11 cellular contexts compared by ENCODE assay signal in genomic region chr1:16152521-16153087, GRCh38. TPM values are rescaled to one million over a fixed set of nuclear protein-coding genes. Genes with fewer than 3 reads are reported as not detected.
DNase-seq lines count a peak whose midpoint lies in the region; ATAC-seq, FAIRE-seq and TF ChIP-seq lines count a peak whose summit lies in the region.
"Had no signal": no experiment of that assay in that cellular context is flagged by ENCODE, and none has a peak within 500 bp of the region (broad histone marks: within the 10 kb centered on the region; RNA-seq: fewer than 3 reads in every experiment).

No MANE protein-coding gene starts in this region.

- intact Hi-C loops in psoas muscle (cut with DNase I): no loop called here
- intact Hi-C loops in naive thymus-derived CD4-positive, alpha-beta T cell (cut with micrococcal nuclease): no loop called here

- no peaks in the 10 kb centered on the region for H3K9me3 Mint-ChIP-seq in T-cell
- no peaks in the 10 kb centered on the region for H3K9me3 Mint-ChIP-seq in naive thymus-derived CD4-positive, alpha-beta T cell
- H3K9me3 Mint-ChIP-seq: natural killer cell; stimulated activated effector memory CD8-positive, alpha-beta T cell treated with anti-CD3 and anti-CD28 coated beads, Interleukin-12 subunit alpha, Interleukin-12 subunit beta, amount 100 ng/mL, for 72 hours had no signal

- H3K36me3 ChIP-seq in adipocyte (ENCODE audit: control insufficient read depth, insufficient read depth, low read length, severe bottlenecking): no peaks in the 10 kb centered on the region
- H3K36me3 ChIP-seq in psoas muscle (ENCODE audit: insufficient read depth in 1 of 2, low read depth in 1 of 2): peaks cover 0 to 15% of the 10 kb centered on the region in 2 donors
- H3K36me3 ChIP-seq in naive thymus-derived CD4-positive, alpha-beta T cell (ENCODE audit: control insufficient read depth in 2 of 3, insufficient read depth in 3 of 3, low read length in 3 of 3): no peaks in the 10 kb centered on the region

- H3K9me3 ChIP-seq in adipocyte (ENCODE audit: control insufficient read depth, low read length) (no peaks in the 10 kb centered on the region), psoas muscle (no peaks in the 10 kb centered on the region)
- no peaks in the 10 kb centered on the region for H3K9me3 ChIP-seq in naive thymus-derived CD4-positive, alpha-beta T cell (ENCODE audit: control insufficient read depth in 2 of 3, low read length in 3 of 3)

- H3K4me1 ChIP-seq in adipocyte (ENCODE audit: control insufficient read depth, insufficient read depth, low read length) (peaks cover 32% of the 10 kb centered on the region), psoas muscle (peaks cover 25% of the 10 kb centered on the region)
- peaks cover 17 to 29% of the 10 kb centered on the region in 2 donors for H3K4me1 ChIP-seq in naive thymus-derived CD4-positive, alpha-beta T cell (ENCODE audit: control insufficient read depth in 2 of 2, insufficient read depth in 2 of 2, low read length in 2 of 2)

- DNase-seq in ELF-1 (ENCODE audit: low read depth, low spot score) (peak; percentile 60), adipocyte (ENCODE audit: low read depth) (peak; percentile 70), hepatic stellate cell (ENCODE audit: low spot score) (peak; percentile 67), psoas muscle (no peak), T-helper 2 cell (no peak), HTR-8/SVneo (ENCODE audit: insufficient read length, low spot score) (no peak), T-cell (no peak)
- DNase-seq in naive thymus-derived CD4-positive, alpha-beta T cell: no peak
- DNase-seq: natural killer cell, NCI-H187 treated with DMSO at 0.1 percent for 48 hours had no signal

- 69 to 75% (median 72%) methylated on average over 15 of the region's 15 CpGs for WGBS in psoas muscle, 3 donors

- no peaks in the 10 kb centered on the region for H3K36me3 Mint-ChIP-seq in T-cell
- peaks cover 0 to 4% (median 0%) of the 10 kb centered on the region in 5 donors for H3K36me3 Mint-ChIP-seq in naive thymus-derived CD4-positive, alpha-beta T cell
- H3K36me3 Mint-ChIP-seq: natural killer cell; stimulated activated effector memory CD8-positive, alpha-beta T cell treated with anti-CD3 and anti-CD28 coated beads, Interleukin-12 subunit alpha, Interleukin-12 subunit beta, amount 100 ng/mL, for 72 hours had no signal

- CTCF ChIA-PET in T-cell (lab: Charles Lee): no interaction called here
- CTCF ChIA-PET in naive thymus-derived CD4-positive, alpha-beta T cell (lab: Charles Lee): interaction anchor here (2.2 kb wide), 1 partner anchor 74 kb away, joined by 9 read pairs; no protein-coding TSS in a partner anchor

- ATAC-seq in psoas muscle (no peak), T-cell (replicated peaks in 1 of 4) (no peak)
- no peak for ATAC-seq in naive thymus-derived CD4-positive, alpha-beta T cell
- ATAC-seq: natural killer cell; stimulated activated effector memory CD8-positive, alpha-beta T cell treated with anti-CD3 and anti-CD28 coated beads, Interleukin-12 subunit alpha, Interleukin-12 subunit beta, amount 100 ng/mL, for 72 hours had no signal

- no peak overlapping the region for H3K4me3 ChIP-seq in adipocyte (ENCODE audit: low read length)
- H3K4me3 ChIP-seq in psoas muscle: peak overlapping the region; percentile 77
- H3K4me3 ChIP-seq in naive thymus-derived CD4-positive, alpha-beta T cell (ENCODE audit: low read length): no peak overlapping the region

- H3K27ac ChIP-seq in psoas muscle: peak overlapping the region; percentile 32
- H3K27ac ChIP-seq in naive thymus-derived CD4-positive, alpha-beta T cell (ENCODE audit: low read depth, low read length): no peak overlapping the region

- H3K4me3 Mint-ChIP-seq in T-cell: no peak overlapping the region
- H3K4me3 Mint-ChIP-seq in naive thymus-derived CD4-positive, alpha-beta T cell: no peak overlapping the region
- H3K4me3 Mint-ChIP-seq: natural killer cell; stimulated activated effector memory CD8-positive, alpha-beta T cell treated with anti-CD3 and anti-CD28 coated beads, Interleukin-12 subunit alpha, Interleukin-12 subunit beta, amount 100 ng/mL, for 72 hours had no signal

- peaks cover 3 to 10% of the 10 kb centered on the region in 2 donors for H3K27me3 Mint-ChIP-seq in T-cell
- peaks cover 0 to 46% (median 3%) of the 10 kb centered on the region in 5 donors for H3K27me3 Mint-ChIP-seq in naive thymus-derived CD4-positive, alpha-beta T cell

- H3K27ac Mint-ChIP-seq in T-cell: no peak overlapping the region
- no peak overlapping the region for H3K27ac Mint-ChIP-seq in naive thymus-derived CD4-positive, alpha-beta T cell
- H3K27ac Mint-ChIP-seq: natural killer cell; stimulated activated effector memory CD8-positive, alpha-beta T cell treated with anti-CD3 and anti-CD28 coated beads, Interleukin-12 subunit alpha, Interleukin-12 subunit beta, amount 100 ng/mL, for 72 hours had no signal

- no peak for FAIRE-seq in HTR-8/SVneo (lab: Jason Lieb, UNC)

- no peak overlapping the region for H3K9ac ChIP-seq in adipocyte (ENCODE audit: low read length)

- H3K27me3 ChIP-seq in adipocyte (replicated peaks; ENCODE audit: control insufficient read depth, insufficient read depth, low read length) (no peaks in the 10 kb centered on the region), psoas muscle (ENCODE audit: insufficient read depth in 3 of 3, low read length in 2 of 3) (peaks cover 0 to 24% (median 2%) of the 10 kb centered on the region in 3 donors)
- no peaks in the 10 kb centered on the region for H3K27me3 ChIP-seq in naive thymus-derived CD4-positive, alpha-beta T cell (ENCODE audit: control insufficient read depth in 2 of 2, insufficient read depth in 2 of 2, low read length in 2 of 2)

- H3K4me1 Mint-ChIP-seq in T-cell: peaks cover 27 to 46% (median 35%) of the 10 kb centered on the region in 3 donors
- H3K4me1 Mint-ChIP-seq in naive thymus-derived CD4-positive, alpha-beta T cell: peaks cover 17 to 49% (median 33%) of the 10 kb centered on the region in 7 donors

- TF ChIP-seq CTCF in psoas muscle (IDR thresholded peaks at IDR 0.05): no peak

- POLR2A ChIA-PET in T-cell (lab: Charles Lee): interaction anchor here (0.6 kb wide), 2 partner anchors 15 to 136 kb away, joined by 3 to 4 read pairs; no protein-coding TSS in a partner anchor
- POLR2A ChIA-PET in naive thymus-derived CD4-positive, alpha-beta T cell (lab: Charles Lee): interaction anchor here (0.6 to 0.7 kb wide), 2 partner anchors 10 to 744 kb away, joined by 3 read pairs; no protein-coding TSS in a partner anchor

RNA-seq across cellular contexts. Expression of gene EPHA2, which starts 3.3 kb away (rescaled TPM):
- 1 to 10 TPM; 3.0 to 7.0 (median 3.5) TPM for total RNA-seq in psoas muscle
- polyA plus RNA-seq in psoas muscle: 1 to 10 TPM; 1.3 to 8.0 (median 1.5) TPM
- under 1 TPM in 4 of 5 donors, not detected in 1; 0.19 to 0.66 (median 0.41) TPM for total RNA-seq in T-cell
- under 1 TPM in 2 of 5 experiments, not detected in 3; 0.59 to 0.61 TPM for total RNA-seq in naive thymus-derived CD4-positive, alpha-beta T cell
- polyA plus RNA-seq in naive thymus-derived CD4-positive, alpha-beta T cell: under 1 TPM in 1 of 2 donors, not detected in 1; 0.30 TPM

RNA-seq across cellular contexts. Expression of gene ARHGEF19, which starts 59.8 kb away (rescaled TPM):
- total RNA-seq in psoas muscle (1 to 10 TPM; 1.1 to 1.8 (median 1.3) TPM), T-cell (10 to 100 TPM in 3 of 5 donors, 1 to 10 TPM in 2; 7.0 to 17.6 (median 12.3) TPM)
- polyA plus RNA-seq in psoas muscle: 1 to 10 TPM in 2 of 3 donors, under 1 TPM in 1; 0.99 to 2.4 (median 1.3) TPM
- 10 to 100 TPM in 3 of 5 experiments, 1 to 10 TPM in 2; 8.8 to 12.4 (median 10.5) TPM for total RNA-seq in naive thymus-derived CD4-positive, alpha-beta T cell
- 1 to 10 TPM; 5.1 to 9.0 TPM for polyA plus RNA-seq in naive thymus-derived CD4-positive, alpha-beta T cell

Comparison
In these comparisons a context has a peak if more than half of its experiments do, and no peak if none do; other contexts are left out.
1. DNase-seq: peak in ELF-1 (single experiment), adipocyte (single experiment) and hepatic stellate cell (single experiment); none in psoas muscle (0 of 2), T-helper 2 cell (0 of 5), HTR-8/SVneo (single experiment), T-cell (0 of 34) and naive thymus-derived CD4-positive, alpha-beta T cell (0 of 9).